In genomic region chr10:99329238-99329890, GRCh38 we compare ENCODE assay signal across 8 cellular contexts. TPM values are rescaled to one million over a fixed set of nuclear protein-coding genes. Genes with fewer than 3 reads are reported as not detected.
DNase-seq lines count a peak whose midpoint lies in the region; ATAC-seq and TF ChIP-seq lines count a peak whose summit lies in the region.

TSS of gene CNNM1 (plus strand) at chr10:99329356. CDS start at chr10:99329388, 32 bp downstream.

- H3K9me3 ChIP-seq in ectodermal cell (ENCODE audit: control insufficient read depth, low read length) (no peaks in the 10 kb centered on the region), stomach (no peaks in the 10 kb centered on the region)

- H3K27me3 ChIP-seq in ectodermal cell (ENCODE audit: control insufficient read depth, insufficient read depth, low read length, poor library complexity, severe bottlenecking) (peaks cover 50% of the 10 kb centered on the region), stomach (peaks cover 11 to 47% (median 36%) of the 10 kb centered on the region in 3 donors)

- no peak for TF ChIP-seq POLR2A in stomach (IDR thresholded peaks at IDR 0.05)

- peak within 1 kb of the TSS; percentile 41 for H3K4me3 Mint-ChIP-seq in T-helper 1 cell treated with Interleukin-12 subunit alpha and Interleukin-12 subunit beta and Interleukin-4 antibody, amounts not matched to agents 30 μg/mL and 1 μg/mL, for 36 hours
- peak within 1 kb of the TSS; percentile 59 for H3K4me3 Mint-ChIP-seq in mesothelial cell of epicardium

- intact Hi-C loops in stomach (cut with DNase I; ENCODE audit: low total_unique reads) = no loop called here

- peaks cover 7% of the 10 kb centered on the region for H3K4me1 Mint-ChIP-seq in T-helper 1 cell treated with Interleukin-12 subunit alpha and Interleukin-12 subunit beta and Interleukin-4 antibody, amounts not matched to agents 30 μg/mL and 1 μg/mL, for 36 hours (ENCODE audit: low read depth)
- peaks cover 7% of the 10 kb centered on the region for H3K4me1 Mint-ChIP-seq in mesothelial cell of epicardium

- H3K4me3 ChIP-seq in ectodermal cell (ENCODE audit: insufficient read depth, low read depth, low read length) (peak within 1 kb of the TSS; percentile 52), stomach (peak within 1 kb of the TSS; percentile 46 to 74 (median 57))

- no peak for DNase-seq in activated CD4-positive, CD25-positive, alpha-beta regulatory T cell (lab: John Stamatoyannopoulos, UW)
- DNase-seq in mesothelial cell of epicardium (ENCODE audit: low spot score in 2 of 2, unreplicated experiment in 2 of 2) (peak; percentile 25 to 62), stomach (no peak)
- no peak for DNase-seq in effector CD4-positive, alpha-beta T cell

- H3K36me3 Mint-ChIP-seq in T-helper 1 cell treated with Interleukin-12 subunit alpha and Interleukin-12 subunit beta and Interleukin-4 antibody, amounts not matched to agents 30 μg/mL and 1 μg/mL, for 36 hours (ENCODE audit: low read depth) = peaks cover 4% of the 10 kb centered on the region
- no peaks in the 10 kb centered on the region for H3K36me3 Mint-ChIP-seq in mesothelial cell of epicardium

- H3K27ac ChIP-seq in ectodermal cell (ENCODE audit: insufficient read depth, low read depth, low read length, poor library complexity, severe bottlenecking) (no peak within 1 kb of the TSS), stomach (peak within 1 kb of the TSS in 3 of 5 donors; percentile 8 to 50 (median 35))

- ATAC-seq in activated CD4-positive, CD25-positive, alpha-beta regulatory T cell treated with anti-CD3 and anti-CD28 coated beads, Interleukin-2, amount 50 U/mL, for 24 hours = peak; percentile 38 to 45
- peak; percentile 65 for ATAC-seq in HG03103 (IDR thresholded peaks at IDR 0.05; ENCODE audit: low read depth, unreplicated experiment)

- H3K4me1 ChIP-seq in ectodermal cell (ENCODE audit: control insufficient read depth, insufficient read depth, low read length) (no peaks in the 10 kb centered on the region), stomach (peaks cover 14 to 36% (median 25%) of the 10 kb centered on the region in 4 donors)

- no peaks in the 10 kb centered on the region for H3K36me3 ChIP-seq in ectodermal cell (ENCODE audit: control insufficient read depth, insufficient read depth, low read length)
- H3K36me3 ChIP-seq in stomach = no peaks in the 10 kb centered on the region

- no peaks in the 10 kb centered on the region for H3K9me3 Mint-ChIP-seq in T-helper 1 cell treated with Interleukin-12 subunit alpha and Interleukin-12 subunit beta and Interleukin-4 antibody, amounts not matched to agents 30 μg/mL and 1 μg/mL, for 36 hours
- no peaks in the 10 kb centered on the region for H3K9me3 Mint-ChIP-seq in mesothelial cell of epicardium

- no peak within 1 kb of the TSS for H3K27ac Mint-ChIP-seq in T-helper 1 cell treated with Interleukin-12 subunit alpha and Interleukin-12 subunit beta and Interleukin-4 antibody, amounts not matched to agents 30 μg/mL and 1 μg/mL, for 36 hours
- no peak within 1 kb of the TSS for H3K27ac Mint-ChIP-seq in mesothelial cell of epicardium

- TF ChIP-seq EP300 in stomach (IDR thresholded peaks at IDR 0.05) = no peak

- WGBS in ectodermal cell, 2 experiments = 1% methylated on average over 69 of the region's 69 CpGs
- WGBS in stomach, 5 donors = 1 to 4% (median 2%) methylated on average over 22 to 69 of the region's 69 CpGs

- H3K27me3 Mint-ChIP-seq in T-helper 1 cell treated with Interleukin-12 subunit alpha and Interleukin-12 subunit beta and Interleukin-4 antibody, amounts not matched to agents 30 μg/mL and 1 μg/mL, for 36 hours (ENCODE audit: low read depth) = peaks cover 44% of the 10 kb centered on the region
- peaks cover 80% of the 10 kb centered on the region for H3K27me3 Mint-ChIP-seq in mesothelial cell of epicardium (ENCODE audit: low read depth)

- TF ChIP-seq CTCF in mesothelial cell of epicardium (IDR thresholded peaks at IDR 0.05; ENCODE audit: unreplicated experiment) = no peak
- TF ChIP-seq CTCF in stomach (IDR thresholded peaks at IDR 0.05) = no peak

RNA-seq across cellular contexts. Expression of gene CNNM1, which starts in this region (rescaled TPM):
- 0.48 TPM for polyA plus RNA-seq in ectodermal cell (2013, experiment 1 of 4)
- 0.52 TPM for polyA plus RNA-seq in ectodermal cell (2013, experiment 2 of 4)
- 0.21 TPM for polyA plus RNA-seq in ectodermal cell (2013, experiment 3 of 4)
- polyA plus RNA-seq in ectodermal cell (2013, experiment 4 of 4) = 0.49 TPM
- 0.27 to 0.49 TPM (median 0.31 TPM) in 3 replicates for total RNA-seq in mesothelial cell of epicardium
- under 1 TPM in 4 of 5 donors, not detected in 1; under 0.01 to 0.87 (median 0.33) TPM for total RNA-seq in stomach
- polyA plus RNA-seq in stomach = under 1 TPM; 0.19 to 0.53 (median 0.31) TPM

Comparison
In these comparisons a context has a peak if more than half of its experiments do, and no peak if none do; other contexts are left out.
1. Peak in DNase-seq in mesothelial cell of epicardium; RNA of the gene not detected or under 1 TPM.